Comparison of ENCODE assay signal across 1 cellular context in the genomic region with DNA sequence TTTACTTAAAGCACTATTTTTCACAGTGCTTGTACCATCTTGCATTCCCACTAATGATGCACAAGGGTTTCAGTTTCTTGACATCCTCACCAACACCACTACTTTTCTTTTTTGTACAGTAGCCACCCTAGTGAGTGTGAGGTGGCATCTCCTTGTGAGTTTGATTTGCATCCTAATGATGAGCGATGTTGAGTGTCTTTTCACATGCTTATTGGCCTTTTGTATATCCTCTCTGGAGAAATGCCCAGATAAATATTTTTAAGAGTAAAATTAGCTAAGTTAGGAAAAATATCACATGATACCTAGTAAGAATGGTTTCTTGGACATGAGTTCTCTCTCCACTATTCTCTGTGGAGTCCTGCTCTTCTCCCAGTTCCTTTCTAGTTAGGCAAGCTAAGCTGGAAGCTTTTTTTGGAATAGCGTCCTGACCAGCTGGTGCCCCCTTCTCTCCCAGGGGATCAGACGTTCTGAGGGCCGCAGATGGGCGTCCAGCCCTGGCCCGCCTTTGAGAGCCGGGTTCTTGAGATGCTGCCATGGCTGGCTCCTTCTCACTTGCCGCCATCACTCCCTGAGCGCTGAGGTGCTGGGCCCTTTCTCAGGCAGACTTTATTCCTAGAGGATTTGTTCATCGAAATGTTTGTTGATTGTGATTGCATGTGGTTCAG.
TF ChIP-seq lines count a peak whose summit lies in the region.

No MANE protein-coding gene starts in this region.

TF ChIP-seq in SK-N-SH, 30 proteins besides CTCF, POLR2A, EP300 and RAD21 (continued from another document):
- TF ChIP-seq USF1 (IDR thresholded peaks at IDR 0.05; ENCODE audit: borderline replicate concordance, low read depth): no peak
- TF ChIP-seq, protein P1, sequence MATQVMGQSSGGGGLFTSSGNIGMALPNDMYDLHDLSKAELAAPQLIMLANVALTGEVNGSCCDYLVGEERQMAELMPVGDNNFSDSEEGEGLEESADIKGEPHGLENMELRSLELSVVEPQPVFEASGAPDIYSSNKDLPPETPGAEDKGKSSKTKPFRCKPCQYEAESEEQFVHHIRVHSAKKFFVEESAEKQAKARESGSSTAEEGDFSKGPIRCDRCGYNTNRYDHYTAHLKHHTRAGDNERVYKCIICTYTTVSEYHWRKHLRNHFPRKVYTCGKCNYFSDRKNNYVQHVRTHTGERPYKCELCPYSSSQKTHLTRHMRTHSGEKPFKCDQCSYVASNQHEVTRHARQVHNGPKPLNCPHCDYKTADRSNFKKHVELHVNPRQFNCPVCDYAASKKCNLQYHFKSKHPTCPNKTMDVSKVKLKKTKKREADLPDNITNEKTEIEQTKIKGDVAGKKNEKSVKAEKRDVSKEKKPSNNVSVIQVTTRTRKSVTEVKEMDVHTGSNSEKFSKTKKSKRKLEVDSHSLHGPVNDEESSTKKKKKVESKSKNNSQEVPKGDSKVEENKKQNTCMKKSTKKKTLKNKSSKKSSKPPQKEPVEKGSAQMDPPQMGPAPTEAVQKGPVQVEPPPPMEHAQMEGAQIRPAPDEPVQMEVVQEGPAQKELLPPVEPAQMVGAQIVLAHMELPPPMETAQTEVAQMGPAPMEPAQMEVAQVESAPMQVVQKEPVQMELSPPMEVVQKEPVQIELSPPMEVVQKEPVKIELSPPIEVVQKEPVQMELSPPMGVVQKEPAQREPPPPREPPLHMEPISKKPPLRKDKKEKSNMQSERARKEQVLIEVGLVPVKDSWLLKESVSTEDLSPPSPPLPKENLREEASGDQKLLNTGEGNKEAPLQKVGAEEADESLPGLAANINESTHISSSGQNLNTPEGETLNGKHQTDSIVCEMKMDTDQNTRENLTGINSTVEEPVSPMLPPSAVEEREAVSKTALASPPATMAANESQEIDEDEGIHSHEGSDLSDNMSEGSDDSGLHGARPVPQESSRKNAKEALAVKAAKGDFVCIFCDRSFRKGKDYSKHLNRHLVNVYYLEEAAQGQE (IDR thresholded peaks at IDR 0.05; ENCODE audit: low read depth, low read length): no peak
- no peak for TF ChIP-seq FOXJ3 (CRISPR knock-in tag; IDR thresholded peaks at IDR 0.05)
- no peak for TF ChIP-seq RCOR1 (IDR thresholded peaks at IDR 0.05; ENCODE audit: low read length)
- no peak for TF ChIP-seq PBX3 (IDR thresholded peaks at IDR 0.05)
